ENCODE assay signal across 10 cellular contexts in genomic region chr2:226794751-226795171, GRCh38. TPM values are rescaled to one million over a fixed set of nuclear protein-coding genes. Genes with fewer than 3 reads are reported as not detected.
DNase-seq lines count a peak whose midpoint lies in the region; ATAC-seq, FAIRE-seq and TF ChIP-seq lines count a peak whose summit lies in the region.
"Had no signal": no experiment of that assay in that cellular context is flagged by ENCODE, and none has a peak within 500 bp of the region (broad histone marks: within the 10 kb centered on the region; RNA-seq: fewer than 3 reads in every experiment).

No MANE protein-coding gene starts in this region.

- no peaks in the 10 kb centered on the region for H3K9me3 Mint-ChIP-seq in naive thymus-derived CD8-positive, alpha-beta T cell

- H3K27me3 ChIP-seq in ACC112 (ENCODE audit: insufficient read depth, low read length), result no peaks in the 10 kb centered on the region
- H3K27me3 ChIP-seq in KMS-11 (ENCODE audit: insufficient read depth, low read depth), result no peaks in the 10 kb centered on the region
- H3K27me3 ChIP-seq in mucosa of rectum (ENCODE audit: control insufficient read depth in 2 of 2, insufficient read depth in 2 of 2, low read length in 2 of 2), result no peaks in the 10 kb centered on the region
- H3K27me3 ChIP-seq in small intestine (ENCODE audit: control insufficient read depth in 2 of 2, insufficient read depth in 2 of 2, low read length in 2 of 2), result no peaks in the 10 kb centered on the region

- no peaks in the 10 kb centered on the region for H3K9me3 ChIP-seq in mucosa of rectum (ENCODE audit: control insufficient read depth in 2 of 2, low read length in 2 of 2)
- no peaks in the 10 kb centered on the region for H3K9me3 ChIP-seq in small intestine (ENCODE audit: control insufficient read depth, low read depth)

- no peaks in the 10 kb centered on the region for H4K20me1 ChIP-seq in KMS-11 (ENCODE audit: insufficient read depth)

- no peaks in the 10 kb centered on the region for H3K36me3 Mint-ChIP-seq in naive thymus-derived CD8-positive, alpha-beta T cell

- H3K27me3 Mint-ChIP-seq in naive thymus-derived CD8-positive, alpha-beta T cell, result no peaks in the 10 kb centered on the region

- ATAC-seq in naive thymus-derived CD8-positive, alpha-beta T cell, result no peak
- ATAC-seq in HG03342 (IDR thresholded peaks at IDR 0.05; ENCODE audit: unreplicated experiment), result no peak

- TF ChIP-seq CTCF in KMS-11 (conservative IDR thresholded peaks at IDR 0.05; ENCODE audit: low read depth, low read length), result no peak

- peak overlapping the region; percentile 97; the same call in 1 of the 2 replicates for H3K4me2 ChIP-seq in KMS-11

- peak; percentile 63 for DNase-seq in cerebellar cortex (ENCODE audit: low spot score)
- no peak for DNase-seq in small intestine
- DNase-seq in naive thymus-derived CD8-positive, alpha-beta T cell, result no peak
- DNase-seq in NCI-H2196 treated with DMSO at 0.1 percent for 48 hours (lab: John Stamatoyannopoulos, UW; ENCODE audit: unreplicated experiment), result no peak
- DNase-seq: NCI-H1105 treated with DMSO at 0.1 percent for 48 hours had no signal

- peak overlapping the region in 4 of 10 donors; percentile 25 to 98 (median 42) for H3K27ac Mint-ChIP-seq in naive thymus-derived CD8-positive, alpha-beta T cell

- POLR2A ChIA-PET in naive thymus-derived CD8-positive, alpha-beta T cell (lab: Charles Lee), result no interaction called here

- peak overlapping the region in 3 of 10 donors; percentile 7 to 50 (median 29) for H3K4me3 Mint-ChIP-seq in naive thymus-derived CD8-positive, alpha-beta T cell

- peaks cover 96% of the 10 kb centered on the region for H3K79me2 ChIP-seq in ACC112 (ENCODE audit: control insufficient read depth, insufficient read depth, low read length, unreplicated experiment)
- H3K79me2 ChIP-seq in KMS-11 (ENCODE audit: insufficient read depth, low read depth), result peaks cover 61% of the 10 kb centered on the region

- no peak for FAIRE-seq in small intestine (lab: Jason Lieb, UNC)
- FAIRE-seq: endothelial cell of umbilical vein had no signal

- peaks cover 47% of the 10 kb centered on the region; the same call in 1 of the 2 replicates for H3K36me3 ChIP-seq in ACC112 (ENCODE audit: insufficient read depth, low read length)
- no peaks in the 10 kb centered on the region for H3K36me3 ChIP-seq in KMS-11 (ENCODE audit: insufficient read depth)
- H3K36me3 ChIP-seq in mucosa of rectum (ENCODE audit: control insufficient read depth in 2 of 2, insufficient read depth in 2 of 2, low read length in 2 of 2), result peaks cover 0 to 2% of the 10 kb centered on the region in 2 donors
- no peaks in the 10 kb centered on the region for H3K36me3 ChIP-seq in small intestine (ENCODE audit: control insufficient read depth in 2 of 2, insufficient read depth in 2 of 2, low read length in 2 of 2)

- peaks cover 38% of the 10 kb centered on the region for H3K4me1 ChIP-seq in ACC112 (ENCODE audit: control insufficient read depth, insufficient read depth, low read length, unreplicated experiment)
- H3K4me1 ChIP-seq in KMS-11 (ENCODE audit: low read depth, poor library complexity, severe bottlenecking), result peaks cover 50% of the 10 kb centered on the region
- H3K4me1 ChIP-seq in mucosa of rectum (ENCODE audit: control insufficient read depth in 2 of 2, insufficient read depth in 2 of 2, low read length in 2 of 2), result peaks cover 13 to 22% of the 10 kb centered on the region in 2 donors
- H3K4me1 ChIP-seq in small intestine (ENCODE audit: control insufficient read depth in 2 of 2, insufficient read depth in 1 of 2, low read depth in 1 of 2, low read length in 1 of 2), result peaks cover 2 to 6% of the 10 kb centered on the region in 2 donors

- peak overlapping the region; percentile 95 for H3K4me3 ChIP-seq in ACC112 (ENCODE audit: low read depth, low read length)
- H3K4me3 ChIP-seq in KMS-11 (IDR thresholded peaks at IDR 0.05; ENCODE audit: insufficient read depth, low read depth, low read length), result no peak overlapping the region
- peak overlapping the region; percentile 2 to 55 for H3K4me3 ChIP-seq in mucosa of rectum (ENCODE audit: low read length in 2 of 2)
- H3K4me3 ChIP-seq in small intestine (ENCODE audit: low read depth in 1 of 2, low read length in 2 of 2), result peak overlapping the region in 1 of 2 donors; percentile 20

- peak overlapping the region; percentile 92 for H3K27ac ChIP-seq in ACC112 (ENCODE audit: low read depth, low read length)
- H3K27ac ChIP-seq in KMS-11, result no peak overlapping the region
- H3K27ac ChIP-seq in mucosa of rectum (ENCODE audit: low read depth in 2 of 2, low read length in 2 of 2), result peak overlapping the region; percentile 61 to 84
- H3K27ac ChIP-seq in small intestine (ENCODE audit: low read depth in 1 of 2, low read length in 1 of 2), result peak overlapping the region in 1 of 2 donors; percentile 41

- peaks cover 14 to 63% (median 56%) of the 10 kb centered on the region in 4 donors for H3K4me1 Mint-ChIP-seq in naive thymus-derived CD8-positive, alpha-beta T cell

- H3K9ac ChIP-seq in KMS-11 (no peak overlapping the region), mucosa of rectum (ENCODE audit: low read depth in 1 of 2, low read length in 2 of 2) (no peak overlapping the region)

- H2AFZ ChIP-seq in ACC112 (ENCODE audit: low read length, unreplicated experiment) (no peak overlapping the region), KMS-11 (ENCODE audit: low read depth) (no peak overlapping the region)

- 52 to 60% (median 52%) methylated on average over 9 of the region's 9 CpGs for WGBS in small intestine, 3 donors

RNA-seq across cellular contexts. Expression of gene IRS1, which starts 4.9 kb away (rescaled TPM):
- polyA plus RNA-seq in small intestine, result 1 to 10 TPM; 1.6 to 5.6 (median 4.7) TPM
- total RNA-seq in naive thymus-derived CD8-positive, alpha-beta T cell, result 10 to 100 TPM; 11.4 to 14.0 TPM
- polyA plus RNA-seq in naive thymus-derived CD8-positive, alpha-beta T cell, result under 1 TPM; 0.51 to 0.84 (median 0.64) TPM

RNA-seq across cellular contexts. Expression of gene RHBDD1, which starts 41.1 kb away (rescaled TPM):
- polyA plus RNA-seq in small intestine, result 10 to 100 TPM in 1 of 3 donors, 1 to 10 TPM in 2; 3.1 to 12.6 (median 4.9) TPM
- 10 to 100 TPM; 53.5 to 55.6 TPM for total RNA-seq in naive thymus-derived CD8-positive, alpha-beta T cell
- 10 to 100 TPM; 13.7 to 20.4 (median 14.8) TPM for polyA plus RNA-seq in naive thymus-derived CD8-positive, alpha-beta T cell
